Comparison of ENCODE assay signal across 8 cellular contexts in genomic region chr15:83206387-83206970, GRCh38. TPM values are rescaled to one million over a fixed set of nuclear protein-coding genes. Genes with fewer than 3 reads are reported as not detected.
DNase-seq lines count a peak whose midpoint lies in the region; ATAC-seq and TF ChIP-seq lines count a peak whose summit lies in the region.

No MANE protein-coding gene starts in this region.

- H3K36me3 Mint-ChIP-seq in H9 (ENCODE audit: insufficient read depth in 1 of 3, low read depth in 3 of 3): peaks cover 0 to 3% (median 0%) of the 10 kb centered on the region in 3 experiments; a peak in 3 of 7 replicates
- H3K36me3 Mint-ChIP-seq in activated CD8-positive, alpha-beta T cell treated with anti-CD3 and anti-CD28 coated beads, Interleukin-2, amount 10 ng/mL, durations not matched to agents 7 days and 5 days (ENCODE audit: low read depth): peaks cover 14% of the 10 kb centered on the region

- H2BK12ac ChIP-seq in H9 (ENCODE audit: insufficient read length, low read depth, low read length): no peak overlapping the region

- H2AFZ ChIP-seq in ACC112 (ENCODE audit: low read length, unreplicated experiment) (peak overlapping the region; percentile 88), H9 (ENCODE audit: low read length) (no peak overlapping the region)

- peak overlapping the region; percentile 57 for H4K91ac ChIP-seq in H9 (ENCODE audit: insufficient read length, low read depth, low read length)

- no peak overlapping the region for H2BK5ac ChIP-seq in H9 (ENCODE audit: insufficient read length, low read length)

- H4K8ac ChIP-seq in H9 (replicated peaks; ENCODE audit: insufficient read length, low read depth, low read length): no peak overlapping the region

- no peak overlapping the region for H3K23ac ChIP-seq in H9 (ENCODE audit: insufficient read length, low read depth, low read length)

- H3K79me2 ChIP-seq in ACC112 (ENCODE audit: control insufficient read depth, insufficient read depth, low read length, unreplicated experiment): peaks cover 53% of the 10 kb centered on the region
- H3K79me2 ChIP-seq in H9 (ENCODE audit: insufficient read depth, low read length): peaks cover 26% of the 10 kb centered on the region; the same call in 1 of the 2 replicates

- DNase-seq in H9 (peak; percentile 34), glomerular visceral epithelial cell (ENCODE audit: extremely low spot score) (peak; percentile 24), pons (ENCODE audit: low spot score) (peak; percentile 18), epidermal melanocyte (ENCODE audit: insufficient read length, low spot score) (no peak)
- DNase-seq in activated CD8-positive, alpha-beta T cell treated with anti-CD3 and anti-CD28 coated beads, Interleukin-2, amount 10 ng/mL, durations not matched to agents 7 days and 5 days: no peak

- H3K4me1 Mint-ChIP-seq in H9: peaks cover 37% of the 10 kb centered on the region in 2 experiments
- peaks cover 42% of the 10 kb centered on the region for H3K4me1 Mint-ChIP-seq in activated CD8-positive, alpha-beta T cell treated with anti-CD3 and anti-CD28 coated beads, Interleukin-2, amount 10 ng/mL, durations not matched to agents 7 days and 5 days (ENCODE audit: low read depth)

- peak overlapping the region; percentile 81 for H3K14ac ChIP-seq in H9 (ENCODE audit: insufficient read depth, low read length)

- no peak overlapping the region for H3K56ac ChIP-seq in H9 (ENCODE audit: insufficient read length, low read depth, low read length)

- no peak overlapping the region for H4K5ac ChIP-seq in H9 (ENCODE audit: insufficient read length, low read depth, low read length)

- H3K9me3 Mint-ChIP-seq in H9: peaks cover 3% of the 10 kb centered on the region in 2 experiments; a peak in 2 of 5 replicates
- no peaks in the 10 kb centered on the region for H3K9me3 Mint-ChIP-seq in activated CD8-positive, alpha-beta T cell treated with anti-CD3 and anti-CD28 coated beads, Interleukin-2, amount 10 ng/mL, durations not matched to agents 7 days and 5 days (ENCODE audit: insufficient read depth)

- WGBS in H9 (ENCODE audit: extremely low coverage, insufficient read length, low lambda C conversion rate): no CpG with 5 or more reads among the region's 24 CpGs

- POLR2A ChIA-PET in activated CD8-positive, alpha-beta T cell treated with anti-CD3 and anti-CD28 coated beads, Interleukin-2, amount 10 ng/mL, durations not matched to agents 7 days and 5 days (lab: Charles Lee): interaction anchor here (0.7 to 2.3 kb wide), 4 partner anchors 42 to 140 kb away, joined by 3 to 6 read pairs (median 5); partner anchors contain the start of gene BTBD1

- no peaks in the 10 kb centered on the region for H3K27me3 Mint-ChIP-seq in H9 (ENCODE audit: low read depth)
- peaks cover 4% of the 10 kb centered on the region for H3K27me3 Mint-ChIP-seq in activated CD8-positive, alpha-beta T cell treated with anti-CD3 and anti-CD28 coated beads, Interleukin-2, amount 10 ng/mL, durations not matched to agents 7 days and 5 days (ENCODE audit: low read depth)

- peak overlapping the region; percentile 90 for H3K4me2 ChIP-seq in H9 (ENCODE audit: insufficient read depth, insufficient read length, low read length)

- peak overlapping the region; percentile 89 to 99 (median 99) for H3K27ac Mint-ChIP-seq in H9
- peak overlapping the region; percentile 94 for H3K27ac Mint-ChIP-seq in activated CD8-positive, alpha-beta T cell treated with anti-CD3 and anti-CD28 coated beads, Interleukin-2, amount 10 ng/mL, durations not matched to agents 7 days and 5 days

- H3K79me1 ChIP-seq in H9 (ENCODE audit: insufficient read depth, low read depth, low read length, poor library complexity, severe bottlenecking): no peaks in the 10 kb centered on the region

- TF ChIP-seq CTCF in H9 (conservative IDR thresholded peaks at IDR 0.05): no peak

- peak overlapping the region; percentile 97 to 100 for H3K4me3 Mint-ChIP-seq in H9
- H3K4me3 Mint-ChIP-seq in activated CD8-positive, alpha-beta T cell treated with anti-CD3 and anti-CD28 coated beads, Interleukin-2, amount 10 ng/mL, durations not matched to agents 7 days and 5 days: peak overlapping the region; percentile 95

- no peaks in the 10 kb centered on the region for H4K20me1 ChIP-seq in H9 (ENCODE audit: control insufficient read depth, insufficient read depth, insufficient read length)

- CTCF ChIA-PET in activated CD8-positive, alpha-beta T cell treated with anti-CD3 and anti-CD28 coated beads, Interleukin-2, amount 10 ng/mL, durations not matched to agents 7 days and 5 days (lab: Charles Lee): interaction anchor here (0.8 to 2.3 kb wide), 3 partner anchors 42 to 144 kb away, joined by 3 to 6 read pairs (median 4); no protein-coding TSS in a partner anchor

- H3K27me3 ChIP-seq in ACC112 (ENCODE audit: insufficient read depth, low read length): no peaks in the 10 kb centered on the region
- H3K27me3 ChIP-seq in H9 (ENCODE audit: insufficient read depth, low read length): no peaks in the 10 kb centered on the region

- no peak overlapping the region for H3T11ph ChIP-seq in H9 (ENCODE audit: low read length)

- H3K27ac ChIP-seq in ACC112 (ENCODE audit: low read depth, low read length) (peak overlapping the region; percentile 65), H9 (ENCODE audit: insufficient read length, low read depth, low read length) (no peak overlapping the region)

- no peak overlapping the region for H2AK5ac ChIP-seq in H9 (ENCODE audit: insufficient read length, low read length)

- H3K9me3 ChIP-seq in H9 (ENCODE audit: control insufficient read depth, low read depth, low read length): no peaks in the 10 kb centered on the region

- no peak overlapping the region for H2BK120ac ChIP-seq in H9 (ENCODE audit: low read depth, low read length, poor library complexity, severe bottlenecking)

- no peak overlapping the region for H2BK20ac ChIP-seq in H9 (ENCODE audit: low read depth, low read length, poor library complexity, severe bottlenecking)

- H3K4me1 ChIP-seq in ACC112 (ENCODE audit: control insufficient read depth, insufficient read depth, low read length, unreplicated experiment) (peaks cover 37% of the 10 kb centered on the region), H9 (ENCODE audit: insufficient read depth, low read length) (peaks cover 2% of the 10 kb centered on the region; the same call in 1 of the 2 replicates)

- peak overlapping the region; percentile 73 for H3K18ac ChIP-seq in H9 (ENCODE audit: insufficient read length, low read depth, low read length)

- no peak for ATAC-seq in activated CD8-positive, alpha-beta T cell treated with anti-CD3 and anti-CD28 coated beads, Interleukin-2, amount 10 ng/mL, durations not matched to agents 7 days and 5 days
- no peak for ATAC-seq in HG03378 (IDR thresholded peaks at IDR 0.05; ENCODE audit: unreplicated experiment)
- ATAC-seq in GM21526 (IDR thresholded peaks at IDR 0.05; ENCODE audit: low FRiP score, unreplicated experiment): no peak

- no peak overlapping the region for H2BK15ac ChIP-seq in H9 (ENCODE audit: low read depth, low read length)

- H3K23me2 ChIP-seq in H9 (ENCODE audit: insufficient read length, low read depth, low read length, poor library complexity, severe bottlenecking): peaks cover 4% of the 10 kb centered on the region

- H3K9ac ChIP-seq in H9 (ENCODE audit: extremely low read depth, insufficient read length, low read length): peak overlapping the region; percentile 75

- H3K4ac ChIP-seq in H9 (ENCODE audit: low read depth, low read length): no peak overlapping the region

- H3K4me3 ChIP-seq in ACC112 (ENCODE audit: low read depth, low read length): peak overlapping the region; percentile 95

- H3K36me3 ChIP-seq in ACC112 (ENCODE audit: insufficient read depth, low read length): no peaks in the 10 kb centered on the region

RNA-seq across cellular contexts. Expression of gene HDGFL3, which starts 1.1 kb away (rescaled TPM):
- total RNA-seq in H9 (2021): 120 and 122 TPM in 2 replicates
- total RNA-seq in activated CD8-positive, alpha-beta T cell treated with anti-CD3 and anti-CD28 coated beads, Interleukin-2, amount 10 ng/mL, durations not matched to agents 7 days and 5 days: 10 to 100 TPM; 76.8 to 79.7 TPM

Comparison
In these comparisons a context has a peak if more than half of its experiments do, and no peak if none do; other contexts are left out.
1. DNase-seq: peak in H9 (single experiment), glomerular visceral epithelial cell (single experiment) and pons (single experiment); none in activated CD8-positive, alpha-beta T cell treated with anti-CD3 and anti-CD28 coated beads, Interleukin-2, amount 10 ng/mL, durations not matched to agents 7 days and 5 days (single experiment) and epidermal melanocyte (single experiment).